In genomic region chr17:14396542-14396941, GRCh38 we compare ENCODE assay signal across 22 cellular contexts.
DNase-seq lines count a peak whose midpoint lies in the region; ATAC-seq and TF ChIP-seq lines count a peak whose summit lies in the region.
"Had no signal": no experiment of that assay in that cellular context is flagged by ENCODE, and none has a peak within 500 bp of the region (broad histone marks: within the 10 kb centered on the region; RNA-seq: fewer than 3 reads in every experiment).

No MANE protein-coding gene starts in this region.

- H3K27me3 ChIP-seq in RWPE2 (ENCODE audit: insufficient read depth, poor library complexity, severe bottlenecking), result no peaks in the 10 kb centered on the region
- H3K27me3 ChIP-seq: esophagus squamous epithelium, heart right ventricle had no signal

- peaks cover 4 to 10% (median 6%) of the 10 kb centered on the region in 3 donors for H3K36me3 Mint-ChIP-seq in immature natural killer cell
- H3K36me3 Mint-ChIP-seq in type B pancreatic cell, result no peaks in the 10 kb centered on the region

- H3K27ac Mint-ChIP-seq in immature natural killer cell (no peak overlapping the region), type B pancreatic cell (no peak overlapping the region)

- no peak overlapping the region for H3K4me3 ChIP-seq in RWPE2 (ENCODE audit: severe bottlenecking)
- no peak overlapping the region for H3K4me3 ChIP-seq in fibroblast of pulmonary artery (replicated peaks; ENCODE audit: low read depth, low read length)
- H3K4me3 ChIP-seq in retinal pigment epithelial cell (ENCODE audit: low read length), result no peak overlapping the region
- H3K4me3 ChIP-seq: esophagus squamous epithelium, heart right ventricle, lower lobe of right lung had no signal

- peaks cover 2 to 11% (median 6%) of the 10 kb centered on the region in 6 donors for H3K9me3 Mint-ChIP-seq in immature natural killer cell
- H3K9me3 Mint-ChIP-seq in type B pancreatic cell, result peaks cover 7% of the 10 kb centered on the region

- H3K27me3 Mint-ChIP-seq in immature natural killer cell (ENCODE audit: low read depth in 3 of 3), result peaks cover 0 to 2% (median 0%) of the 10 kb centered on the region in 3 donors
- peaks cover 9% of the 10 kb centered on the region for H3K27me3 Mint-ChIP-seq in type B pancreatic cell

- H3K4me3 Mint-ChIP-seq in immature natural killer cell, result no peak overlapping the region
- H3K4me3 Mint-ChIP-seq in type B pancreatic cell, result no peak overlapping the region
- H3K4me3 Mint-ChIP-seq: activated T-cell treated with anti-CD3 and anti-CD28 coated beads, Interleukin-2, amount 50 U/mL, for 4 hours had no signal

- H3K36me3 ChIP-seq in RWPE2 (ENCODE audit: low read depth), result no peaks in the 10 kb centered on the region
- H3K36me3 ChIP-seq: esophagus squamous epithelium, heart right ventricle, lower lobe of right lung had no signal

- TF ChIP-seq CTCF in RWPE2 (IDR thresholded peaks at IDR 0.05; ENCODE audit: poor library complexity, severe bottlenecking) (no peak), fibroblast of pulmonary artery (IDR thresholded peaks at IDR 0.05; ENCODE audit: low read length, missing control alignments) (no peak), retinal pigment epithelial cell (conservative IDR thresholded peaks at IDR 0.05; ENCODE audit: low read depth, low read length) (no peak), type B pancreatic cell (conservative IDR thresholded peaks at IDR 0.05) (no peak)

- no peaks in the 10 kb centered on the region for H3K9me3 ChIP-seq in RWPE2 (ENCODE audit: severe bottlenecking)
- H3K9me3 ChIP-seq: esophagus squamous epithelium, SK-N-SH had no signal

- H3K4me1 Mint-ChIP-seq in immature natural killer cell (peaks cover 0 to 10% of the 10 kb centered on the region in 2 donors), type B pancreatic cell (ENCODE audit: unreplicated experiment) (no peaks in the 10 kb centered on the region)

- 0 out of 3 replicates have a peak, but pooled peaks have one; percentile 19 for ATAC-seq in RWPE2 (ENCODE audit: low read depth)
- ATAC-seq: activated T-cell treated with anti-CD3 and anti-CD28 coated beads, Interleukin-2, amount 50 U/mL, for 4 hours; heart right ventricle; lower lobe of right lung had no signal

- no peak overlapping the region for H3K27ac ChIP-seq in RWPE2 (ENCODE audit: poor library complexity, severe bottlenecking)
- H3K27ac ChIP-seq: C4-2B, esophagus squamous epithelium, heart right ventricle, lower lobe of right lung had no signal

- DNase-seq in EH (ENCODE audit: low read depth) (peak; percentile 23), RWPE2 (ENCODE audit: low spot score) (no peak), fibroblast of pulmonary artery (ENCODE audit: low read depth) (peak; percentile 4), retinal pigment epithelial cell (ENCODE audit: low read depth) (peak; percentile 89), immature natural killer cell (no peak), type B pancreatic cell (ENCODE audit: extremely low spot score, unreplicated experiment) (no peak), islet precursor cell (no peak)
- no peak for DNase-seq in effector CD8-positive, alpha-beta T cell (lab: John Stamatoyannopoulos, UW)
- DNase-seq: activated naive CD4-positive, alpha-beta T cell treated with Interleukin-2 at 50 U/mL for 16 hours; activated T-cell treated with anti-CD3 and anti-CD28 coated beads, Interleukin-2, amount 50 U/mL, for 4 hours; esophagus squamous epithelium; GF-D8; heart right ventricle; Karpas-422; lower lobe of right lung; NCI-H1105 treated with DMSO at 0.1 percent for 48 hours; nucleus accumbens; retina; RPMI8226; SK-N-SH; stimulated activated CD4-positive, alpha-beta T cell treated with anti-CD3 and anti-CD28 coated beads, Interleukin-12 subunit alpha, Interleukin-12 subunit beta, amount 100 ng/mL, for 4 hours had no signal

- no peaks in the 10 kb centered on the region for H3K4me1 ChIP-seq in RWPE2 (ENCODE audit: insufficient read depth, poor library complexity, severe bottlenecking)
- H3K4me1 ChIP-seq: esophagus squamous epithelium, heart right ventricle, lower lobe of right lung had no signal

Comparison
In these comparisons a context has a peak if more than half of its experiments do, and no peak if none do; other contexts are left out.
1. DNase-seq: peak in EH (single experiment), fibroblast of pulmonary artery (single experiment) and retinal pigment epithelial cell (single experiment); none in RWPE2 (single experiment), effector CD8-positive, alpha-beta T cell (single experiment), immature natural killer cell (0 of 3), type B pancreatic cell (single experiment) and islet precursor cell (single experiment).